ENCODE assay signal across 1 cellular context in the genomic region with DNA sequence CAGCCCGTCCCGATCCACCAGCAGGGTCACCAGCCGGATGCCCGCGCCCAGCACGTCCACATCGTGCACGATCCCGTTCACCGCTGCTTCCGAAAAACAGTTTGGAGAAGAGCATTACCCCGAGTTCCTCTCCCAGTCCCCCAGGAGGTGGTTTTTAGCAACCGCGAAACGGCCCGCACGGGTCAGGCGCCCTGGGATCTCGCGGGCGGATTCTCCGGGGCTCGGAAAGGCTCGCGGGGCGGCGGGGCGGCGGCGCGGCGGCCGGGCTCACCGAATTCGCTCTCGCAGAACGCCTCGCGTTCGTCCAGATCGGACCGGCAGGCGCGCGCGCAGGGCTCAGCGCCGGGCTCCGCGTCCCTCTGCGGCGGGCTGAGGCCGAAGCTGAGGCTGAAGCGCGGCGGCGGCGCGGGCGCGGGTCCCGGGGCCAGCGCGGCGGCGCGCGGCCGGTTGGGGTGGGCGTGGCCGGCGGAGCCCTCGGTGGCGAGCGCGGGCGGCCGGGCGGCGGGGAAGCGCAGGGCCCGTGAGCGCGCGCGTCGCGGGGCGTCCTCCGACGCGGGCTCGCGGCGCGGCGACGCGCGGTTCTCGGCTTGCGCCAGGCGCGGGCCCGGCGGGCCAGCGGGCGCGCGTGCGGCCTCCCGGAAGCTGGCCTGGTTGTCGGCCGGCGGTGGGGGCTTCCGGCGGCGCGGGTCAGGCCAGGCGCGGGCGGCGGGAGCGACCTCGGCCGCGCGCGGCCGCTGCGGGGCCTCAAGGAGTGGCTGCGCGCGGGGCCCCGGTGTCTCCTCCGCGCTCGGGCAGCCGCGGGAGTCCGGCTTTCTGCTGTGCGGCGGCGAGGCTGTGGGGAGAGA.
A peak's percentile ranks its signal among the peaks of the same experiment; 100 is the strongest.
TF ChIP-seq lines count a peak whose summit lies in the region.

No MANE protein-coding gene starts in this region.

TF ChIP-seq in HEK293, 187 proteins besides CTCF, POLR2A, EP300 and RAD21 (continued from another document):
- TF ChIP-seq KLF8 (tag by site-specific recombination; IDR thresholded peaks at IDR 0.05): 0 out of 2 replicates have a peak, but pooled peaks have one; percentile 25
- TF ChIP-seq ZBTB20 (tag by site-specific recombination; IDR thresholded peaks at IDR 0.05): peak; percentile 52; the same call in 1 of the 2 replicates
- TF ChIP-seq, protein P1, sequence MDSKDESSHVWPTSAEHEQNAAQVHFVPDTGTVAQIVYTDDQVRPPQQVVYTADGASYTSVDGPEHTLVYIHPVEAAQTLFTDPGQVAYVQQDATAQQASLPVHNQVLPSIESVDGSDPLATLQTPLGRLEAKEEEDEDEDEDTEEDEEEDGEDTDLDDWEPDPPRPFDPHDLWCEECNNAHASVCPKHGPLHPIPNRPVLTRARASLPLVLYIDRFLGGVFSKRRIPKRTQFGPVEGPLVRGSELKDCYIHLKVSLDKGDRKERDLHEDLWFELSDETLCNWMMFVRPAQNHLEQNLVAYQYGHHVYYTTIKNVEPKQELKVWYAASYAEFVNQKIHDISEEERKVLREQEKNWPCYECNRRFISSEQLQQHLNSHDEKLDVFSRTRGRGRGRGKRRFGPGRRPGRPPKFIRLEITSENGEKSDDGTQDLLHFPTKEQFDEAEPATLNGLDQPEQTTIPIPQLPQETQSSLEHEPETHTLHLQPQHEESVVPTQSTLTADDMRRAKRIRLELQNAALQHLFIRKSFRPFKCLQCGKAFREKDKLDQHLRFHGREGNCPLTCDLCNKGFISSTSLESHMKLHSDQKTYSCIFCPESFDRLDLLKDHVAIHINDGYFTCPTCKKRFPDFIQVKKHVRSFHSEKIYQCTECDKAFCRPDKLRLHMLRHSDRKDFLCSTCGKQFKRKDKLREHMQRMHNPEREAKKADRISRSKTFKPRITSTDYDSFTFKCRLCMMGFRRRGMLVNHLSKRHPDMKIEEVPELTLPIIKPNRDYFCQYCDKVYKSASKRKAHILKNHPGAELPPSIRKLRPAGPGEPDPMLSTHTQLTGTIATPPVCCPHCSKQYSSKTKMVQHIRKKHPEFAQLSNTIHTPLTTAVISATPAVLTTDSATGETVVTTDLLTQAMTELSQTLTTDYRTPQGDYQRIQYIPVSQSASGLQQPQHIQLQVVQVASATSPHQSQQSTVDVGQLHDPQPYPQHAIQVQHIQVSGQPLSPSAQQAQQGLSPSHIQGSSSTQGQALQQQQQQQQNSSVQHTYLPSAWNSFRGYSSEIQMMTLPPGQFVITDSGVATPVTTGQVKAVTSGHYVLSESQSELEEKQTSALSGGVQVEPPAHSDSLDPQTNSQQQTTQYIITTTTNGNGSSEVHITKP (tag by site-specific recombination; IDR thresholded peaks at IDR 0.05): peak; percentile 31; the same call in 1 of the 2 replicates
- TF ChIP-seq ZNF561 (tag by site-specific recombination; IDR thresholded peaks at IDR 0.05; ENCODE audit: borderline replicate concordance): peak; percentile 64; the same call in 1 of the 2 replicates
- no peak for TF ChIP-seq ZBTB21 (tag by site-specific recombination; IDR thresholded peaks at IDR 0.05)
- TF ChIP-seq, protein P2, sequence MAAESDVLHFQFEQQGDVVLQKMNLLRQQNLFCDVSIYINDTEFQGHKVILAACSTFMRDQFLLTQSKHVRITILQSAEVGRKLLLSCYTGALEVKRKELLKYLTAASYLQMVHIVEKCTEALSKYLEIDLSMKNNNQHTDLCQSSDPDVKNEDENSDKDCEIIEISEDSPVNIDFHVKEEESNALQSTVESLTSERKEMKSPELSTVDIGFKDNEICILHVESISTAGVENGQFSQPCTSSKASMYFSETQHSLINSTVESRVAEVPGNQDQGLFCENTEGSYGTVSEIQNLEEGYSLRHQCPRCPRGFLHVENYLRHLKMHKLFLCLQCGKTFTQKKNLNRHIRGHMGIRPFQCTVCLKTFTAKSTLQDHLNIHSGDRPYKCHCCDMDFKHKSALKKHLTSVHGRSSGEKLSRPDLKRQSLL (tag by site-specific recombination; IDR thresholded peaks at IDR 0.05): peak; percentile 11; the same call in 1 of the 2 replicates
- TF ChIP-seq, protein P3, sequence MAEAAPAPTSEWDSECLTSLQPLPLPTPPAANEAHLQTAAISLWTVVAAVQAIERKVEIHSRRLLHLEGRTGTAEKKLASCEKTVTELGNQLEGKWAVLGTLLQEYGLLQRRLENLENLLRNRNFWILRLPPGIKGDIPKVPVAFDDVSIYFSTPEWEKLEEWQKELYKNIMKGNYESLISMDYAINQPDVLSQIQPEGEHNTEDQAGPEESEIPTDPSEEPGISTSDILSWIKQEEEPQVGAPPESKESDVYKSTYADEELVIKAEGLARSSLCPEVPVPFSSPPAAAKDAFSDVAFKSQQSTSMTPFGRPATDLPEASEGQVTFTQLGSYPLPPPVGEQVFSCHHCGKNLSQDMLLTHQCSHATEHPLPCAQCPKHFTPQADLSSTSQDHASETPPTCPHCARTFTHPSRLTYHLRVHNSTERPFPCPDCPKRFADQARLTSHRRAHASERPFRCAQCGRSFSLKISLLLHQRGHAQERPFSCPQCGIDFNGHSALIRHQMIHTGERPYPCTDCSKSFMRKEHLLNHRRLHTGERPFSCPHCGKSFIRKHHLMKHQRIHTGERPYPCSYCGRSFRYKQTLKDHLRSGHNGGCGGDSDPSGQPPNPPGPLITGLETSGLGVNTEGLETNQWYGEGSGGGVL (tag by site-specific recombination; IDR thresholded peaks at IDR 0.05): peak; percentile 39; the same call in 1 of the 2 replicates
- TF ChIP-seq ZNF335 (tag by site-specific recombination; conservative IDR thresholded peaks at IDR 0.05): peak; percentile 93
- TF ChIP-seq ZBTB8A (tag by site-specific recombination; IDR thresholded peaks at IDR 0.05): peak; percentile 96
- TF ChIP-seq, protein P4, sequence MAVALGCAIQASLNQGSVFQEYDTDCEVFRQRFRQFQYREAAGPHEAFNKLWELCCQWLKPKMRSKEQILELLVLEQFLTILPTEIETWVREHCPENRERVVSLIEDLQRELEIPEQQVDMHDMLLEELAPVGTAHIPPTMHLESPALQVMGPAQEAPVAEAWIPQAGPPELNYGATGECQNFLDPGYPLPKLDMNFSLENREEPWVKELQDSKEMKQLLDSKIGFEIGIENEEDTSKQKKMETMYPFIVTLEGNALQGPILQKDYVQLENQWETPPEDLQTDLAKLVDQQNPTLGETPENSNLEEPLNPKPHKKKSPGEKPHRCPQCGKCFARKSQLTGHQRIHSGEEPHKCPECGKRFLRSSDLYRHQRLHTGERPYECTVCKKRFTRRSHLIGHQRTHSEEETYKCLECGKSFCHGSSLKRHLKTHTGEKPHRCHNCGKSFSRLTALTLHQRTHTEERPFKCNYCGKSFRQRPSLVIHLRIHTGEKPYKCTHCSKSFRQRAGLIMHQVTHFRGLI (tag by site-specific recombination; IDR thresholded peaks at IDR 0.05): peak; percentile 29; the same call in 1 of the 2 replicates
